In the genomic region with DNA sequence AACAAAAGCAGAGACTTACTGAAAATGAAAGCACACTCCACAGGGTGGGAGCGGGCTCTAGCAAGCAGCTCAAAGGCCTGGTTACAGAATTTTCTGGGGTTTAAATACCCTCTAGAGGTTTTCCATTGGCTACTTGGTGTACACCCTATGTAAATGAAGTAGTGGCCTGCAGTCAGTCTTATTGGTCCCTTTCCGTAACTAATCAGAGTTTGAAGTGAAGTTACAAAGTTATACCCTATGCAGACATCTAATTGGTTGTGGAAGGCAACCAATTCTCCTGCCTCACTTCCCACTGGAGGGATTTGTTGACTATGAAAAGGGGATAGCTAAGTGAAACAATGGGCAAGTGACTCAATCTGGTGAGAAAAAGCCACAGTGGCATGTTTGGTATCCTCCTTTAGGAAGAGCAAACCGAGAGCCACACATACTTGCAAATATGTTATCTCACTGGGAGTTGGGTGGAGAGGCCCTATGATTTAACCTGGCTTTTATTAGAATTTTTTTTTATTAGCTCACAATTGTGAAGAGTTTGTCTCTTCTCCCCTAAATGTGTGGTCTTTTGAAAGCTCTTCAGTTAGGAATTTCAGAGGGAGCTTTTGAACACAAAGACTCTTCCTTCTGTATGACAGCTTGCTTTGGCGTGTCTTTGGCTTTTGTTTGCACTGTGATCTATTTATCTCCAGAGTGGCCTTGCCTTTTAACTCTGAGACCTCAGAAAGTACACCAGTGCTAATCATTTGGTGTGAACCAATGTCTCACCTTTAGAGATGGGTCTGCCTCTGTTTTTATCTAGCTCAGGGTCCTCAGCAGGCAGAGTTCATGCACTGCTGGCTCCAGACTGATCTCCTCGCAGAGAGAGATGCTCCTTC, we compare ENCODE assay signal across 8 cellular contexts.
DNase-seq lines count a peak whose midpoint lies in the region; ATAC-seq and TF ChIP-seq lines count a peak whose summit lies in the region.

No MANE protein-coding gene starts in this region.

- peaks cover 72% of the 10 kb centered on the region for H4K20me1 ChIP-seq in DOHH2 (ENCODE audit: control insufficient read depth, insufficient read depth, low read depth, low read length)
- peaks cover 31% of the 10 kb centered on the region for H4K20me1 ChIP-seq in PC-9 (ENCODE audit: insufficient read depth)
- H4K20me1 ChIP-seq in fibroblast of lung (ENCODE audit: control insufficient read depth, extremely low read depth, insufficient read depth, low read length): peaks cover 2% of the 10 kb centered on the region

- H3K9me3 ChIP-seq in DOHH2 (ENCODE audit: control insufficient read depth, insufficient read depth, low read length) (no peaks in the 10 kb centered on the region), PC-9 (ENCODE audit: insufficient read depth, low read depth) (no peaks in the 10 kb centered on the region), fibroblast of lung (ENCODE audit: control insufficient read depth, insufficient read depth, low read depth, low read length) (no peaks in the 10 kb centered on the region)

- peaks cover 100% of the 10 kb centered on the region for H3K79me2 ChIP-seq in DOHH2 (ENCODE audit: control insufficient read depth, low read length)
- peaks cover 100% of the 10 kb centered on the region for H3K79me2 ChIP-seq in PC-9 (ENCODE audit: low read depth)
- peaks cover 98% of the 10 kb centered on the region for H3K79me2 ChIP-seq in fibroblast of lung (ENCODE audit: control insufficient read depth, insufficient read depth, low read length)

- peaks cover 10% of the 10 kb centered on the region for H3K36me3 ChIP-seq in DOHH2 (ENCODE audit: control insufficient read depth, low read length)
- H3K36me3 ChIP-seq in PC-9 (ENCODE audit: low read depth): peaks cover 5% of the 10 kb centered on the region; the same call in 1 of the 2 replicates
- H3K36me3 ChIP-seq in fibroblast of lung (ENCODE audit: control insufficient read depth, insufficient read depth, low read length): no peaks in the 10 kb centered on the region

- H3K27ac ChIP-seq in DOHH2 (ENCODE audit: low read depth, low read length) (peak overlapping the region; percentile 3), PC-9 (peak overlapping the region; percentile 73), fibroblast of lung (ENCODE audit: insufficient read depth, low read length) (peak overlapping the region; percentile 31)

- H3K9me2 ChIP-seq in DOHH2 (replicated peaks; ENCODE audit: control insufficient read depth, low read length): no peaks in the 10 kb centered on the region
- H3K9me2 ChIP-seq in PC-9 (ENCODE audit: insufficient read depth): no peaks in the 10 kb centered on the region

- H3K4me2 ChIP-seq in DOHH2 (ENCODE audit: low read length): peak overlapping the region; percentile 46
- peak overlapping the region; percentile 35 for H3K4me2 ChIP-seq in PC-9
- H3K4me2 ChIP-seq in fibroblast of lung (ENCODE audit: extremely low read depth, insufficient read depth, low read length): peak overlapping the region; percentile 13

- H3K27me3 ChIP-seq in DOHH2 (ENCODE audit: control insufficient read depth, low read length) (no peaks in the 10 kb centered on the region), PC-9 (ENCODE audit: insufficient read depth, low read depth) (no peaks in the 10 kb centered on the region), fibroblast of lung (ENCODE audit: control insufficient read depth, insufficient read depth, low read length) (no peaks in the 10 kb centered on the region)

- DNase-seq in PC-9: peak; percentile 60 to 89
- peak; percentile 67 to 100 for DNase-seq in fibroblast of lung (ENCODE audit: low read depth in 2 of 2)
- DNase-seq in pulmonary artery endothelial cell (ENCODE audit: low read depth, low spot score): peak; percentile 73
- no peak for DNase-seq in NCI-H510A treated with DMSO at 0.1 percent for 48 hours (lab: John Stamatoyannopoulos, UW)
- no peak for DNase-seq in activated CD4-positive, alpha-beta T cell treated with anti-CD3 and anti-CD28 coated beads for 48 hours

- POLR2A ChIA-PET in PC-9 (lab: Charles Lee; ENCODE audit: unreplicated experiment): interaction anchor here (0.5 to 1.3 kb wide), 12 partner anchors 8 to 1168 kb away, joined by 3 to 12 read pairs (median 4); a partner anchor contains a TSS

- CTCF ChIA-PET in PC-9 (lab: Charles Lee): interaction anchor here (1.0 to 1.1 kb wide), 2 partner anchors 348 to 412 kb away, joined by 3 read pairs; no protein-coding TSS in a partner anchor

- BruUV-seq in PC-9 (replicated peaks; lab: Mats Ljungman, UMichigan): TSS peak; percentile 40

- no peak overlapping the region for H3K9ac ChIP-seq in fibroblast of lung (ENCODE audit: insufficient read depth, low read length)

- H3K4me3 ChIP-seq in DOHH2 (ENCODE audit: low read length) (peak overlapping the region; percentile 17), PC-9 (no peak overlapping the region), fibroblast of lung (replicated peaks in 1 of 4; ENCODE audit: control extremely low read depth in 1 of 4, insufficient read depth in 1 of 4, low read depth in 3 of 4, low read length in 4 of 4) (peak overlapping the region in 1 of 4 experiments; percentile 13)

- H3F3A ChIP-seq in DOHH2 (ENCODE audit: control insufficient read depth, insufficient read depth) (no peaks in the 10 kb centered on the region), PC-9 (ENCODE audit: insufficient read depth, low read depth) (peaks cover 48% of the 10 kb centered on the region; the same call in 1 of the 2 replicates)

- intact Hi-C loops in PC-9 (cut with micrococcal nuclease; ENCODE audit: unreplicated experiment): loop anchor here (2.0 to 5.0 kb wide), 4 partner anchors 40 to 460 kb away; a partner anchor contains a TSS

- H3K4me1 ChIP-seq in DOHH2 (ENCODE audit: control insufficient read depth, low read length) (peaks cover 86% of the 10 kb centered on the region), PC-9 (replicated peaks; ENCODE audit: insufficient read depth) (peaks cover 73% of the 10 kb centered on the region), fibroblast of lung (ENCODE audit: control insufficient read depth, extremely low read depth, insufficient read depth, low read length) (peaks cover 15% of the 10 kb centered on the region)

- ATAC-seq in HG02571 (IDR thresholded peaks at IDR 0.05; ENCODE audit: unreplicated experiment) (no peak), GM18520 (IDR thresholded peaks at IDR 0.05; ENCODE audit: unreplicated experiment) (no peak)

- no peak for TF ChIP-seq CTCF in DOHH2 (IDR thresholded peaks at IDR 0.05; ENCODE audit: low read depth, low read length, poor library complexity, severe bottlenecking)
- no peak for TF ChIP-seq CTCF in PC-9 (conservative IDR thresholded peaks at IDR 0.05)
- no peak for TF ChIP-seq CTCF in fibroblast of lung (conservative IDR thresholded peaks at IDR 0.05 in 1 of 2, IDR thresholded peaks at IDR 0.05 in 1 of 2; ENCODE audit: low read depth in 1 of 2, low read length in 2 of 2)

- H2AFZ ChIP-seq in PC-9: no peak overlapping the region
- H2AFZ ChIP-seq in fibroblast of lung (ENCODE audit: low read length): no peak overlapping the region

Comparison
In these comparisons a context has a peak if more than half of its experiments do, and no peak if none do; other contexts are left out.
1. H3K27ac ChIP-seq: peak in every context shown above with its lines; median percentile 73 in PC-9; 31 in fibroblast of lung; 3 in DOHH2.
2. DNase-seq: peak in PC-9 (2 of 2), fibroblast of lung (2 of 2) and pulmonary artery endothelial cell (single experiment); none in NCI-H510A treated with DMSO at 0.1 percent for 48 hours (single experiment) and activated CD4-positive, alpha-beta T cell treated with anti-CD3 and anti-CD28 coated beads for 48 hours (single experiment).
3. Peak in every context shown above with its lines, with median percentiles within 50 percentile points of each other: H3K4me2 ChIP-seq.